In genomic region chr6:136774228-136775041, GRCh38 we compare ENCODE assay signal across 11 cellular contexts. TPM values are rescaled to one million over a fixed set of nuclear protein-coding genes. Genes with fewer than 3 reads are reported as not detected.
A peak's percentile ranks its signal among the peaks of the same experiment; 100 is the strongest.
DNase-seq lines count a peak whose midpoint lies in the region; ATAC-seq, FAIRE-seq and TF ChIP-seq lines count a peak whose summit lies in the region.
"Had no signal": no experiment of that assay in that cellular context is flagged by ENCODE, and none has a peak within 500 bp of the region (broad histone marks: within the 10 kb centered on the region; RNA-seq: fewer than 3 reads in every experiment).

No MANE protein-coding gene starts in this region.

- no peaks in the 10 kb centered on the region for H4K20me1 ChIP-seq in GM12878 (ENCODE audit: control insufficient read depth, insufficient read depth)

- H3K27ac Mint-ChIP-seq in CD4-positive, alpha-beta memory T cell: peak overlapping the region in 6 of 7 donors; percentile 44 to 91 (median 80)
- peak overlapping the region; percentile 25 for H3K27ac Mint-ChIP-seq in mesothelial cell of epicardium

- H3K4me3 Mint-ChIP-seq in CD4-positive, alpha-beta memory T cell: peak overlapping the region in 5 of 8 donors; percentile 2 to 49 (median 7)
- H3K4me3 Mint-ChIP-seq in mesothelial cell of epicardium: no peak overlapping the region

- H2AFZ ChIP-seq in GM12878 (ENCODE audit: control insufficient read depth, low read depth, low read length): no peak overlapping the region

- SMC1A ChIA-PET in GM12878 (lab: Charles Lee; ENCODE audit: uncharacterized antibody, unreplicated experiment): interaction anchor here (1.3 to 8.9 kb wide), 7 partner anchors 12 to 130 kb away, joined by 4 to 227 read pairs (median 25); partner anchors contain the start of gene MAP3K5

- no peaks in the 10 kb centered on the region for H3K27me3 Mint-ChIP-seq in CD4-positive, alpha-beta memory T cell
- H3K27me3 Mint-ChIP-seq in mesothelial cell of epicardium (ENCODE audit: low read depth): no peaks in the 10 kb centered on the region

- no peak for ATAC-seq in GM12878

- no peaks in the 10 kb centered on the region for H3K9me3 Mint-ChIP-seq in CD4-positive, alpha-beta memory T cell
- peaks cover 3% of the 10 kb centered on the region for H3K9me3 Mint-ChIP-seq in mesothelial cell of epicardium

- no peak for TF ChIP-seq RAD21 in GM12878 (IDR thresholded peaks at IDR 0.05; ENCODE audit: insufficient read depth, low read depth, low read length)

- no peak for DNase-seq in CD4-positive, alpha-beta memory T cell
- peak; percentile 41 for DNase-seq in M059J (ENCODE audit: low read depth)
- DNase-seq in GM12878 (ENCODE audit: low read depth, low spot score): no peak
- no peak for DNase-seq in mesothelial cell of epicardium (ENCODE audit: low spot score in 2 of 2, unreplicated experiment in 2 of 2)
- DNase-seq in NCI-H446 (lab: John Stamatoyannopoulos, UW): no peak
- no peak for DNase-seq in prostate gland (ENCODE audit: low spot score)
- DNase-seq in WERI-Rb-1: no peak
- DNase-seq in H54 (ENCODE audit: insufficient read length, low spot score): no peak
- DNase-seq: NCI-H526; stimulated activated CD4-positive, alpha-beta T cell treated with anti-CD3 and anti-CD28 coated beads, Interleukin-12 subunit alpha, Interleukin-12 subunit beta, amount 100 ng/mL, for 4 hours had no signal

- no peaks in the 10 kb centered on the region for H3K36me3 ChIP-seq in CD4-positive, alpha-beta memory T cell (ENCODE audit: insufficient read depth, low read length)
- H3K36me3 ChIP-seq in GM12878 (ENCODE audit: control insufficient read depth in 2 of 2, insufficient read depth in 2 of 2, low read length in 1 of 2): peaks cover 0 to 4% of the 10 kb centered on the region in 2 experiments; a peak in 3 of 4 replicates
- no peaks in the 10 kb centered on the region for H3K36me3 ChIP-seq in prostate gland
- no peaks in the 10 kb centered on the region for H3K36me3 ChIP-seq in WERI-Rb-1

- H3K4me3 ChIP-seq in CD4-positive, alpha-beta memory T cell (ENCODE audit: low read length in 2 of 2): no peak overlapping the region
- 0 out of 2 replicates have a peak overlapping the region, but pooled peaks have one; percentile 4 for H3K4me3 ChIP-seq in GM12878
- no peak overlapping the region for H3K4me3 ChIP-seq in prostate gland
- H3K4me3 ChIP-seq in WERI-Rb-1 (ENCODE audit: low read depth, low read length): no peak overlapping the region

- CTCF ChIA-PET in CD4-positive, alpha-beta memory T cell (lab: Charles Lee; ENCODE audit: partially characterized antibody): interaction anchor here (1.1 kb wide), 1 partner anchor 18 kb away, joined by 5 read pairs; the partner anchor contains the start of gene MAP3K5
- CTCF ChIA-PET in GM12878 (lab: Yijun Ruan, JAX): interaction anchor here (1.3 to 3.9 kb wide), 8 partner anchors 10 to 129 kb away, joined by 3 to 26 read pairs (median 4); no protein-coding TSS in a partner anchor

- peaks cover 1 to 4% of the 10 kb centered on the region in 2 donors for H3K36me3 Mint-ChIP-seq in CD4-positive, alpha-beta memory T cell
- H3K36me3 Mint-ChIP-seq in mesothelial cell of epicardium: peaks cover 2% of the 10 kb centered on the region

- in situ Hi-C loops in GM12878 (cut with MboI): no loop called here

- BruUV-seq in GM12878 (replicated peaks; lab: Mats Ljungman, UMichigan): no TSS peak

- H3K4me1 ChIP-seq in CD4-positive, alpha-beta memory T cell (ENCODE audit: insufficient read depth, low read length): peaks cover 59% of the 10 kb centered on the region
- H3K4me1 ChIP-seq in GM12878 (ENCODE audit: control insufficient read depth, insufficient read depth, low read length): peaks cover 46% of the 10 kb centered on the region
- H3K4me1 ChIP-seq in prostate gland (replicated peaks): no peaks in the 10 kb centered on the region

- WGBS in GM12878 (ENCODE audit: insufficient coverage, insufficient replicate concordance, low lambda C conversion rate, missing lambda C conversion rate): 66% methylated on average over 6 of the region's 6 CpGs
- 73% methylated on average over 6 of the region's 6 CpGs for WGBS in prostate gland

- H3K27ac ChIP-seq in CD4-positive, alpha-beta memory T cell (ENCODE audit: low read depth, low read length): no peak overlapping the region
- H3K27ac ChIP-seq in GM12878 (ENCODE audit: control insufficient read depth, insufficient read depth) (peak overlapping the region; percentile 92), prostate gland (no peak overlapping the region), WERI-Rb-1 (no peak overlapping the region)

- no peak for TF ChIP-seq EP300 in GM12878 (IDR thresholded peaks at IDR 0.05; ENCODE audit: borderline replicate concordance in 1 of 2, control insufficient read depth in 1 of 2, low read depth in 2 of 2, low read length in 2 of 2)

- TF ChIP-seq POLR2A in GM12878 (IDR thresholded peaks at IDR 0.05; ENCODE audit: low read depth, low read length) (no peak), prostate gland (IDR thresholded peaks at IDR 0.05) (no peak), H54 (IDR thresholded peaks at IDR 0.05; ENCODE audit: low read depth, low read length) (no peak)

- H3K9ac ChIP-seq in GM12878 (ENCODE audit: control insufficient read depth, insufficient read depth, low read length): peak overlapping the region; percentile 10; the same call in 1 of the 2 replicates

- no peaks in the 10 kb centered on the region for H3K27me3 ChIP-seq in CD4-positive, alpha-beta memory T cell (ENCODE audit: insufficient read depth, low read length)
- H3K27me3 ChIP-seq in GM12878 (replicated peaks in 1 of 2; ENCODE audit: control insufficient read depth in 2 of 2, insufficient read depth in 2 of 2, low read length in 1 of 2) (no peaks in the 10 kb centered on the region), prostate gland (replicated peaks; ENCODE audit: insufficient read depth) (no peaks in the 10 kb centered on the region), WERI-Rb-1 (ENCODE audit: insufficient read depth, low read depth, severe bottlenecking) (no peaks in the 10 kb centered on the region)

- RAD21 ChIA-PET in GM12878 (lab: Charles Lee; ENCODE audit: unreplicated experiment): interaction anchor here (1.0 to 12.6 kb wide), 5 partner anchors 12 to 56 kb away, joined by 3 to 270 read pairs (median 92); partner anchors contain the start of gene MAP3K5

- H3K4me1 Mint-ChIP-seq in CD4-positive, alpha-beta memory T cell: peaks cover 44 to 58% (median 51%) of the 10 kb centered on the region in 4 donors
- H3K4me1 Mint-ChIP-seq in mesothelial cell of epicardium: peaks cover 24% of the 10 kb centered on the region

- no peaks in the 10 kb centered on the region for H3K9me3 ChIP-seq in CD4-positive, alpha-beta memory T cell (ENCODE audit: control insufficient read depth in 1 of 2, low read length in 2 of 2)
- H3K9me3 ChIP-seq in GM12878 (replicated peaks; ENCODE audit: control insufficient read depth, insufficient read depth, low read length): no peaks in the 10 kb centered on the region; the same call in 2 of the 3 replicates
- no peaks in the 10 kb centered on the region for H3K9me3 ChIP-seq in prostate gland
- H3K9me3 ChIP-seq in WERI-Rb-1 (ENCODE audit: severe bottlenecking): no peaks in the 10 kb centered on the region

- intact Hi-C loops in CD4-positive, alpha-beta memory T cell (cut with micrococcal nuclease): no loop called here
- intact Hi-C loops in GM12878 (cut with micrococcal nuclease; ENCODE audit: unreplicated experiment) (no loop called here), prostate gland (cut with DNase I) (no loop called here)

- POLR2A ChIA-PET in CD4-positive, alpha-beta memory T cell (lab: Charles Lee; ENCODE audit: partially characterized antibody): interaction anchor here (0.9 to 5.2 kb wide), 9 partner anchors 9 to 21 kb away, joined by 3 to 28 read pairs (median 5); partner anchors contain the start of gene MAP3K5
- POLR2A ChIA-PET in GM12878 (lab: Charles Lee): interaction anchor here (0.9 to 11.8 kb wide), 5 partner anchors 11 to 486 kb away, joined by 3 to 159 read pairs (median 33); partner anchors contain the start of gene MAP3K5

- peaks cover 98% of the 10 kb centered on the region for H3K79me2 ChIP-seq in GM12878 (ENCODE audit: control insufficient read depth, insufficient read depth, low read length)

- TF ChIP-seq CTCF in GM12878 (IDR thresholded peaks at IDR 0.05 in 2 of 3, conservative IDR thresholded peaks at IDR 0.05 in 1 of 3; ENCODE audit: control insufficient read depth in 2 of 3, extremely low read depth in 1 of 3, insufficient read depth in 1 of 3, low read depth in 3 of 3, low read length in 3 of 3) (no peak), mesothelial cell of epicardium (IDR thresholded peaks at IDR 0.05; ENCODE audit: unreplicated experiment) (no peak), prostate gland (IDR thresholded peaks at IDR 0.05) (no peak), WERI-Rb-1 (IDR thresholded peaks at IDR 0.05; ENCODE audit: low read depth, low read length) (no peak)

- H3K4me2 ChIP-seq in GM12878 (ENCODE audit: control insufficient read depth, insufficient read depth): peak overlapping the region; percentile 32

- FAIRE-seq in GM12878 (lab: Jason Lieb, UNC) (no peak), H54 (lab: Jason Lieb, UNC) (no peak)
- FAIRE-seq: GM12891 had no signal

RNA-seq across cellular contexts. Expression of gene MAP3K5, which starts 17.8 kb away (rescaled TPM):
- 10 to 100 TPM; 31.4 to 31.7 TPM for total RNA-seq in CD4-positive, alpha-beta memory T cell
- polyA plus RNA-seq in CD4-positive, alpha-beta memory T cell: 10 to 100 TPM in 1 of 2 donors, 1 to 10 TPM in 1; 7.3 to 26.3 TPM
- 9.0 and 14.0 TPM in 2 replicates for total RNA-seq in M059J (2014; rRNA removed; shearing (Covaris generic))
- total RNA-seq in GM12878 (2013; cell fraction: nucleolus; rRNA removed): 212 and 228 TPM in 2 replicates
- total RNA-seq in GM12878 (2014; rRNA removed) (28.9 and 33.4 TPM in 2 replicates), GM12878 (2014; rRNA removed; fragmentation: Illumina TruSeq; extraction: Trizol) (31.4 and 32.6 TPM in 2 replicates), GM12878 (2021) (31.6 TPM in 2 replicates), mesothelial cell of epicardium (8.3 to 9.5 TPM (median 8.9 TPM) in 3 replicates), prostate gland (10 to 100 TPM; 65.7 to 98.4 TPM)
- 33.8 TPM for polyA plus RNA-seq in GM12878 (2011; ENCODE audit: low read depth)
- polyA plus RNA-seq in GM12878 (2011; rRNA removed) (34.3 and 46.0 TPM in 2 replicates), GM12878 (2014; fragmentation: Illumina TruSeq; extraction: Trizol) (30.9 and 39.1 TPM in 2 replicates), GM12878 (2014; fragmentation: Nextera tagmentation; extraction: Ambion mirVana) (10 to 100 TPM in 1 of 2 experiments, 1 to 10 TPM in 1; 5.4 to 11.1 TPM), GM12878 (2014; rRNA removed) (17.5 and 18.2 TPM in 2 replicates), GM12878 (2016; fragmentation: Nextera tagmentation; extraction: Ambion mirVana) (10 to 100 TPM in 1 of 2 experiments, 1 to 10 TPM in 1; 8.3 to 23.9 TPM)
- 15.7 and 17.7 TPM in 2 replicates for polyA plus RNA-seq in GM12878 (2011; cell fraction: cytosol; rRNA removed)
- 23.9 and 28.8 TPM in 2 replicates for polyA plus RNA-seq in GM12878 (2011; cell fraction: nucleus; rRNA removed)
- polyA plus RNA-seq in GM12878 (2012): 20.4 and 35.3 TPM in 2 replicates
- polyA minus RNA-seq in GM12878 (2011; rRNA and poly(A)+ RNA removed): 49.0 and 54.4 TPM in 2 replicates
- polyA minus RNA-seq in GM12878 (2011; cell fraction: cytosol; rRNA and poly(A)+ RNA removed): 16.2 and 17.7 TPM in 2 replicates
- 40.9 and 59.3 TPM in 2 replicates for polyA minus RNA-seq in GM12878 (2011; cell fraction: nucleus; rRNA and poly(A)+ RNA removed)

RNA-seq across cellular contexts. Expression of gene PEX7, which starts 48.0 kb away (rescaled TPM):
- 1 to 10 TPM; 4.4 to 5.8 TPM for total RNA-seq in CD4-positive, alpha-beta memory T cell
- polyA plus RNA-seq in CD4-positive, alpha-beta memory T cell: 1 to 10 TPM; 4.5 to 7.2 TPM
- 13.9 and 23.1 TPM in 2 replicates for total RNA-seq in M059J (2014; rRNA removed; shearing (Covaris generic))
- 10.3 and 11.1 TPM in 2 replicates for total RNA-seq in GM12878 (2013; cell fraction: nucleolus; rRNA removed)
- total RNA-seq in GM12878 (2014; rRNA removed) (11.0 and 12.4 TPM in 2 replicates), GM12878 (2014; rRNA removed; fragmentation: Illumina TruSeq; extraction: Trizol) (6.8 and 7.6 TPM in 2 replicates), GM12878 (2021) (5.9 and 6.7 TPM in 2 replicates), mesothelial cell of epicardium (6.8 to 8.3 TPM (median 7.8 TPM) in 3 replicates), prostate gland (10 to 100 TPM; 15.4 to 27.6 TPM)
- 3.9 TPM for polyA plus RNA-seq in GM12878 (2011; ENCODE audit: low read depth)
- polyA plus RNA-seq in GM12878 (2011; rRNA removed) (11.6 and 14.8 TPM in 2 replicates), GM12878 (2014; fragmentation: Illumina TruSeq; extraction: Trizol) (6.1 and 7.7 TPM in 2 replicates), GM12878 (2014; fragmentation: Nextera tagmentation; extraction: Ambion mirVana) (1 to 10 TPM in 1 of 2 experiments, under 1 TPM in 1; 0.58 to 2.7 TPM), GM12878 (2014; rRNA removed) (10.9 and 12.4 TPM in 2 replicates), GM12878 (2016; fragmentation: Nextera tagmentation; extraction: Ambion mirVana) (10 to 100 TPM; 10.9 to 12.3 TPM)
- 8.9 and 9.0 TPM in 2 replicates for polyA plus RNA-seq in GM12878 (2011; cell fraction: cytosol; rRNA removed)
- polyA plus RNA-seq in GM12878 (2011; cell fraction: nucleus; rRNA removed): 5.6 and 6.5 TPM in 2 replicates
- polyA plus RNA-seq in GM12878 (2012): 4.4 and 5.8 TPM in 2 replicates
- 6.7 and 7.0 TPM in 2 replicates for polyA minus RNA-seq in GM12878 (2011; rRNA and poly(A)+ RNA removed)
- polyA minus RNA-seq in GM12878 (2011; cell fraction: cytosol; rRNA and poly(A)+ RNA removed): 2.9 and 3.5 TPM in 2 replicates
- polyA minus RNA-seq in GM12878 (2011; cell fraction: nucleus; rRNA and poly(A)+ RNA removed): 5.9 and 11.9 TPM in 2 replicates
